In genomic region chr1:96746440-96747223, GRCh38 we compare ENCODE assay signal across 20 cellular contexts. TPM values are rescaled to one million over a fixed set of nuclear protein-coding genes. Genes with fewer than 3 reads are reported as not detected.
A peak's percentile ranks its signal among the peaks of the same experiment; 100 is the strongest.
DNase-seq lines count a peak whose midpoint lies in the region; ATAC-seq and TF ChIP-seq lines count a peak whose summit lies in the region.
"Had no signal": no experiment of that assay in that cellular context is flagged by ENCODE, and none has a peak within 500 bp of the region (broad histone marks: within the 10 kb centered on the region; RNA-seq: fewer than 3 reads in every experiment).

No MANE protein-coding gene starts in this region.

- no peak overlapping the region for H3T11ph ChIP-seq in H9 (ENCODE audit: low read length)

- no peak overlapping the region for H4K8ac ChIP-seq in H9 (replicated peaks; ENCODE audit: insufficient read length, low read depth, low read length)

- H3K14ac ChIP-seq in H9 (ENCODE audit: insufficient read depth, low read length), result no peak overlapping the region

- H3K4me1 ChIP-seq in H9 (ENCODE audit: insufficient read depth, low read length) (no peaks in the 10 kb centered on the region; the same call in 1 of the 2 replicates), thymus (ENCODE audit: control insufficient read depth, insufficient read depth, low read length) (no peaks in the 10 kb centered on the region)

- peaks cover 2% of the 10 kb centered on the region for H3K79me1 ChIP-seq in H9 (ENCODE audit: insufficient read depth, low read depth, low read length, poor library complexity, severe bottlenecking)

- ATAC-seq in activated naive CD8-positive, alpha-beta T cell treated with anti-CD3 and anti-CD28 coated beads, Interleukin-2, amount 50 U/mL, for 24 hours, result no peak
- no peak for ATAC-seq in GM18909 (IDR thresholded peaks at IDR 0.05; ENCODE audit: poor library complexity, unreplicated experiment)
- ATAC-seq: HCT116, Panc1, SK-N-SH treated with all-trans-retinoic acid at 6 μM for 48 hours had no signal

- TF ChIP-seq CTCF in H9 (conservative IDR thresholded peaks at IDR 0.05) (no peak), mesothelial cell of epicardium (IDR thresholded peaks at IDR 0.05; ENCODE audit: unreplicated experiment) (no peak)

- no CpG with 5 or more reads among the region's 6 CpGs for whole genome bisulfite sequencing in H9 (ENCODE audit: extremely low coverage, insufficient read length, low lambda C conversion rate)
- 81% methylated on average over 6 of the region's 6 CpGs for WGBS in thymus

- H3K9me3 ChIP-seq in H9 (ENCODE audit: control insufficient read depth, low read depth, low read length), result no peaks in the 10 kb centered on the region
- H3K9me3 ChIP-seq in thymus (ENCODE audit: control insufficient read depth), result no peaks in the 10 kb centered on the region

- H4K5ac ChIP-seq in H9 (ENCODE audit: insufficient read length, low read depth, low read length), result no peak overlapping the region

- no peaks in the 10 kb centered on the region for H3K9me3 Mint-ChIP-seq in activated naive CD8-positive, alpha-beta T cell (ENCODE audit: low read depth)
- no peaks in the 10 kb centered on the region for H3K9me3 Mint-ChIP-seq in activated naive CD8-positive, alpha-beta T cell treated with anti-CD3 and anti-CD28 coated beads, Interleukin-2, amount 50 U/mL, for 24 hours
- H3K9me3 Mint-ChIP-seq in H9 (peaks cover 0 to 1% of the 10 kb centered on the region in 2 experiments; a peak in 1 of 5 replicates), mesothelial cell of epicardium (no peaks in the 10 kb centered on the region)
- H3K9me3 Mint-ChIP-seq: IgD-negative memory B cell had no signal

- no peaks in the 10 kb centered on the region for H3K23me2 ChIP-seq in H9 (ENCODE audit: insufficient read length, low read depth, low read length, poor library complexity, severe bottlenecking)

- no peak overlapping the region for H2BK15ac ChIP-seq in H9 (ENCODE audit: low read depth, low read length)

- peak overlapping the region; percentile 22 for H3K4me3 Mint-ChIP-seq in activated naive CD8-positive, alpha-beta T cell
- no peak overlapping the region for H3K4me3 Mint-ChIP-seq in activated naive CD8-positive, alpha-beta T cell treated with anti-CD3 and anti-CD28 coated beads, Interleukin-2, amount 50 U/mL, for 24 hours
- no peak overlapping the region; a peak in 1 of 5 replicates for H3K4me3 Mint-ChIP-seq in H9
- H3K4me3 Mint-ChIP-seq in mesothelial cell of epicardium, result no peak overlapping the region
- H3K4me3 Mint-ChIP-seq: B cell had no signal

- H3K36me3 ChIP-seq in thymus (ENCODE audit: control insufficient read depth, insufficient read depth), result peaks cover 5% of the 10 kb centered on the region

- H3K9ac ChIP-seq in H9 (ENCODE audit: extremely low read depth, insufficient read length, low read length), result no peak overlapping the region

- H4K91ac ChIP-seq in H9 (ENCODE audit: insufficient read length, low read depth, low read length), result no peak overlapping the region

- H2BK5ac ChIP-seq in H9 (ENCODE audit: insufficient read length, low read length), result no peak overlapping the region

- no peak overlapping the region for H3K4me2 ChIP-seq in H9 (ENCODE audit: insufficient read depth, insufficient read length, low read length)

- H3K4me3 ChIP-seq in thymus (ENCODE audit: low read length), result no peak overlapping the region

- no peak overlapping the region for H2BK20ac ChIP-seq in H9 (ENCODE audit: low read depth, low read length, poor library complexity, severe bottlenecking)

- no peaks in the 10 kb centered on the region for H3K27me3 ChIP-seq in H9 (ENCODE audit: insufficient read depth, low read length)
- no peaks in the 10 kb centered on the region for H3K27me3 ChIP-seq in thymus (ENCODE audit: control insufficient read depth, insufficient read depth)

- no peak for DNase-seq in activated naive CD8-positive, alpha-beta T cell treated with anti-CD3 and anti-CD28 coated beads, Interleukin-2, amount 50 U/mL, for 24 hours
- DNase-seq in H9, result no peak
- no peak for DNase-seq in mesothelial cell of epicardium (ENCODE audit: low spot score in 2 of 2, unreplicated experiment in 2 of 2)
- DNase-seq in NCI-H748 (lab: John Stamatoyannopoulos, UW; ENCODE audit: unreplicated experiment), result no peak
- DNase-seq: DMS79; Karpas-422; NCI-H1092; NCI-H1436; NCI-H1930; NCI-H510A treated with DMSO at 0.1 percent for 48 hours; NCI-H774; NK-92 treated with Interleukin-12 subunit alpha and Interleukin-12 subunit beta, amount 100 ng/mL, for 24 hours had no signal

- H4K20me1 ChIP-seq in H9 (ENCODE audit: control insufficient read depth, insufficient read depth, insufficient read length), result no peaks in the 10 kb centered on the region

- no peak overlapping the region for H3K27ac Mint-ChIP-seq in activated naive CD8-positive, alpha-beta T cell
- H3K27ac Mint-ChIP-seq in activated naive CD8-positive, alpha-beta T cell treated with anti-CD3 and anti-CD28 coated beads, Interleukin-2, amount 50 U/mL, for 24 hours, result no peak overlapping the region
- H3K27ac Mint-ChIP-seq in H9, result peak overlapping the region; percentile 30 to 79 (median 56); a peak in 3 of 7 replicates
- H3K27ac Mint-ChIP-seq in mesothelial cell of epicardium, result peak overlapping the region; percentile 53
- H3K27ac Mint-ChIP-seq: B cell, IgD-negative memory B cell had no signal

- H3K4me1 Mint-ChIP-seq in activated naive CD8-positive, alpha-beta T cell (ENCODE audit: low read depth), result peaks cover 50% of the 10 kb centered on the region
- peaks cover 37% of the 10 kb centered on the region for H3K4me1 Mint-ChIP-seq in activated naive CD8-positive, alpha-beta T cell treated with anti-CD3 and anti-CD28 coated beads, Interleukin-2, amount 50 U/mL, for 24 hours
- H3K4me1 Mint-ChIP-seq in H9, result peaks cover 33% of the 10 kb centered on the region in 2 experiments
- peaks cover 17% of the 10 kb centered on the region for H3K4me1 Mint-ChIP-seq in mesothelial cell of epicardium

- H3K36me3 Mint-ChIP-seq in activated naive CD8-positive, alpha-beta T cell, result peaks cover 13% of the 10 kb centered on the region
- peaks cover 34% of the 10 kb centered on the region for H3K36me3 Mint-ChIP-seq in activated naive CD8-positive, alpha-beta T cell treated with anti-CD3 and anti-CD28 coated beads, Interleukin-2, amount 50 U/mL, for 24 hours (ENCODE audit: low read depth)
- H3K36me3 Mint-ChIP-seq in H9 (ENCODE audit: insufficient read depth in 1 of 3, low read depth in 3 of 3), result peaks cover 23 to 47% (median 40%) of the 10 kb centered on the region in 3 experiments
- H3K36me3 Mint-ChIP-seq in mesothelial cell of epicardium, result peaks cover 11% of the 10 kb centered on the region

- no peak overlapping the region for H2AFZ ChIP-seq in H9 (ENCODE audit: low read length)

- peaks cover 28% of the 10 kb centered on the region; the same call in 1 of the 2 replicates for H3K79me2 ChIP-seq in H9 (ENCODE audit: insufficient read depth, low read length)

- no peak overlapping the region for H3K23ac ChIP-seq in H9 (ENCODE audit: insufficient read length, low read depth, low read length)

- no peak overlapping the region for H2BK12ac ChIP-seq in H9 (ENCODE audit: insufficient read length, low read depth, low read length)

- no peaks in the 10 kb centered on the region for H3K27me3 Mint-ChIP-seq in activated naive CD8-positive, alpha-beta T cell
- no peaks in the 10 kb centered on the region for H3K27me3 Mint-ChIP-seq in activated naive CD8-positive, alpha-beta T cell treated with anti-CD3 and anti-CD28 coated beads, Interleukin-2, amount 50 U/mL, for 24 hours
- H3K27me3 Mint-ChIP-seq in H9 (ENCODE audit: low read depth) (no peaks in the 10 kb centered on the region), mesothelial cell of epicardium (ENCODE audit: low read depth) (no peaks in the 10 kb centered on the region)
- H3K27me3 Mint-ChIP-seq: B cell, IgD-negative memory B cell had no signal

- H3K4ac ChIP-seq in H9 (ENCODE audit: low read depth, low read length), result no peak overlapping the region

- H3K27ac ChIP-seq in H9 (ENCODE audit: insufficient read length, low read depth, low read length) (no peak overlapping the region), thymus (ENCODE audit: low read depth) (peak overlapping the region; percentile 42)

- no peak overlapping the region for H3K18ac ChIP-seq in H9 (ENCODE audit: insufficient read length, low read depth, low read length)

- H2BK120ac ChIP-seq in H9 (ENCODE audit: low read depth, low read length, poor library complexity, severe bottlenecking), result no peak overlapping the region

- H2AK5ac ChIP-seq in H9 (ENCODE audit: insufficient read length, low read length), result no peak overlapping the region

- H3K56ac ChIP-seq in H9 (ENCODE audit: insufficient read length, low read depth, low read length), result no peak overlapping the region

RNA-seq across cellular contexts. Expression of gene PTBP2, which starts 25.0 kb away (rescaled TPM):
- 67.4 and 75.4 TPM in 2 replicates for total RNA-seq in H9 (2021)
- total RNA-seq in mesothelial cell of epicardium, result 53.8 to 61.5 TPM (median 57.1 TPM) in 3 replicates
- polyA plus RNA-seq in thymus, result 43.9 TPM

Comparison
In these comparisons a context has a peak if more than half of its experiments do, and no peak if none do; other contexts are left out.
1. H3K27ac Mint-ChIP-seq: peak in H9 (3 of 3) and mesothelial cell of epicardium (single experiment); none in activated naive CD8-positive, alpha-beta T cell (single experiment) and activated naive CD8-positive, alpha-beta T cell treated with anti-CD3 and anti-CD28 coated beads, Interleukin-2, amount 50 U/mL, for 24 hours (single experiment).